Comparison of ENCODE assay signal across 1 cellular context in genomic region chr2:98374958-98375570, GRCh38.
TF ChIP-seq lines count a peak whose summit lies in the region.

No MANE protein-coding gene starts in this region.

TF ChIP-seq in GM23338, 12 proteins besides CTCF, POLR2A, EP300 and RAD21 (continued from another document):
- TF ChIP-seq ZNF462 (CRISPR knock-in tag; IDR thresholded peaks at IDR 0.05) (no peak), ZNF331 (CRISPR knock-in tag; IDR thresholded peaks at IDR 0.05; ENCODE audit: low read depth) (no peak), STAT1 (IDR thresholded peaks at IDR 0.05; ENCODE audit: unreplicated experiment) (no peak), NANOG (IDR thresholded peaks at IDR 0.05; ENCODE audit: borderline replicate concordance) (no peak)
